In the genomic region with DNA sequence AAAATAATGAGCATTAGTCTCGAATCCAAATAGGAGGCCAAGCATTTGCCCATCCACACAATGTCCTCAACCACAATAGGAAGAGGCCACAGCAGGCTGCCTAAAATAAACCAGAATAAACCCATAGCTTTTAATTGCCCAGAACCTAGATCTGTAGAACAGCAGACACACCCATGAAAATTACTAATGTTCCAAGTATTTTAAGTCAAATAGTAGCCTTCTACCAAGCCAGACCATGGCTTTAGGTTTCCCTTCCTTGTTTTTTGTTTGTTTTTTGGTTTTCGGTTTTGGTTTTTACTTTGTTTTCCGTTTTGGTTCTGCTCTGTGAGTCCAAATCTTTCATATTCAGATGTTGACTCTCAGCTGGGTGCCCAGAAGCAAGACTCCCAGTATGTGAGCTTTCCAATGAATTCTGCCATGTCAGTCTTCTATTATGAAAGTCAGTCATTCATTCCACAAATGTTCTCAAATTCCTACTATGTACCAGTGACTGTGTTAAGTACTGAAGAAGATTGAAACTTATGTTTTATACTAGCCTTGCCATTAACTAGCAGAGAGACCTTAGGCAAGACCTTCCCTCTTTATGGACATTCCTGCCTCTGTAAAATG, we compare ENCODE assay signal across 11 cellular contexts. TPM values are rescaled to one million over a fixed set of nuclear protein-coding genes. Genes with fewer than 3 reads are reported as not detected.
A peak's percentile ranks its signal among the peaks of the same experiment; 100 is the strongest.
DNase-seq lines count a peak whose midpoint lies in the region; ATAC-seq and TF ChIP-seq lines count a peak whose summit lies in the region.
"Had no signal": no experiment of that assay in that cellular context is flagged by ENCODE, and none has a peak within 500 bp of the region (broad histone marks: within the 10 kb centered on the region; RNA-seq: fewer than 3 reads in every experiment).

No MANE protein-coding gene starts in this region.

- H3K4me3 ChIP-seq in mesenchymal stem cell (ENCODE audit: insufficient read depth in 1 of 2, low read depth in 1 of 2, low read length in 2 of 2) (no peak overlapping the region), lower lobe of right lung (no peak overlapping the region)
- H3K4me3 ChIP-seq: BLaER1 treated with 17β-estradiol and CSF1 and Interleukin-3, amounts not matched to agents 10 nM and 100 nM had no signal

- no peaks in the 10 kb centered on the region for H3K79me1 ChIP-seq in mesenchymal stem cell (replicated peaks; ENCODE audit: low read length, poor library complexity, severe bottlenecking)

- 85% methylated on average over 3 of the region's 3 CpGs for WGBS in mesenchymal stem cell

- no peak overlapping the region for H2BK12ac ChIP-seq in mesenchymal stem cell (ENCODE audit: low read length in 2 of 2)

- intact Hi-C loops in lower lobe of right lung (cut with DNase I), result no loop called here

- DNase-seq in mesenchymal stem cell (no peak), lower lobe of right lung (no peak), RKO (ENCODE audit: low spot score) (no peak)
- no peak for DNase-seq in activated naive CD4-positive, alpha-beta T cell treated with Interleukin-2 at 50 U/mL for 16 hours
- DNase-seq in activated T-cell treated with anti-CD3 and anti-CD28 coated beads, Interleukin-2, amount 50 U/mL, for 48 hours, result no peak
- DNase-seq: NCI-H1092 treated with DMSO at 0.1 percent for 48 hours, occipital lobe had no signal

- no peak overlapping the region for H2BK5ac ChIP-seq in mesenchymal stem cell (ENCODE audit: low read depth, low read length, poor library complexity, severe bottlenecking)

- peak overlapping the region in 1 of 2 experiments; percentile 49 for H3K4ac ChIP-seq in mesenchymal stem cell (ENCODE audit: low read depth in 1 of 2, low read length in 2 of 2)

- H2AFZ ChIP-seq in mesenchymal stem cell (ENCODE audit: low read depth, low read length), result no peak overlapping the region

- H3K36me3 ChIP-seq in mesenchymal stem cell (ENCODE audit: control insufficient read depth in 1 of 2, insufficient read depth in 2 of 2, low read depth in 1 of 2, low read length in 2 of 2) (no peaks in the 10 kb centered on the region), lower lobe of right lung (no peaks in the 10 kb centered on the region)
- H3K36me3 ChIP-seq: BLaER1 treated with 17β-estradiol and CSF1 and Interleukin-3, amounts not matched to agents 10 nM and 100 nM had no signal

- no peak overlapping the region for H2AK5ac ChIP-seq in mesenchymal stem cell (ENCODE audit: low read length, severe bottlenecking)

- H3K23ac ChIP-seq in mesenchymal stem cell (ENCODE audit: low read length in 2 of 2), result no peak overlapping the region

- H4K8ac ChIP-seq in mesenchymal stem cell (ENCODE audit: low read length), result no peak overlapping the region

- no peak overlapping the region for H3K14ac ChIP-seq in mesenchymal stem cell (ENCODE audit: low read length in 2 of 2)

- peaks cover 9% of the 10 kb centered on the region for H3K4me1 ChIP-seq in mesenchymal stem cell (ENCODE audit: control insufficient read depth, insufficient read depth, low read depth, low read length)
- no peaks in the 10 kb centered on the region for H3K4me1 ChIP-seq in lower lobe of right lung

- H3K18ac ChIP-seq in mesenchymal stem cell (ENCODE audit: low read depth in 1 of 2, low read length in 2 of 2), result peak overlapping the region; percentile 11 to 52

- no peaks in the 10 kb centered on the region for H3K27me3 ChIP-seq in mesenchymal stem cell (ENCODE audit: control insufficient read depth in 1 of 2, insufficient read depth in 1 of 2, low read length in 2 of 2)
- H3K27me3 ChIP-seq in lower lobe of right lung (ENCODE audit: low read depth), result no peaks in the 10 kb centered on the region
- H3K27me3 ChIP-seq: BLaER1 treated with 17β-estradiol and CSF1 and Interleukin-3, amounts not matched to agents 10 nM and 100 nM had no signal

- ATAC-seq in GM18499 (IDR thresholded peaks at IDR 0.05; ENCODE audit: insufficient read depth, unreplicated experiment) (peak; percentile 93), GM21619 (IDR thresholded peaks at IDR 0.05; ENCODE audit: unreplicated experiment) (peak; percentile 78), HG03342 (IDR thresholded peaks at IDR 0.05; ENCODE audit: unreplicated experiment) (peak; percentile 85), lower lobe of right lung (no peak)

- no peak for TF ChIP-seq CTCF in lower lobe of right lung (IDR thresholded peaks at IDR 0.05)

- H3K9me3 ChIP-seq in mesenchymal stem cell (ENCODE audit: control insufficient read depth, low read length) (no peaks in the 10 kb centered on the region), lower lobe of right lung (no peaks in the 10 kb centered on the region)

- H3K27ac ChIP-seq in mesenchymal stem cell (ENCODE audit: low read length, poor library complexity, severe bottlenecking) (peak overlapping the region; percentile 60), lower lobe of right lung (no peak overlapping the region)
- H3K27ac ChIP-seq: BLaER1 treated with 17β-estradiol and CSF1 and Interleukin-3, amounts not matched to agents 10 nM and 100 nM had no signal

- no peak overlapping the region for H3K4me2 ChIP-seq in mesenchymal stem cell (ENCODE audit: low read length, poor library complexity, severe bottlenecking)

- H2BK15ac ChIP-seq in mesenchymal stem cell (ENCODE audit: low read depth, poor library complexity, severe bottlenecking), result no peak overlapping the region

- H3K9ac ChIP-seq in mesenchymal stem cell (ENCODE audit: low read length), result no peak overlapping the region
- H3K9ac ChIP-seq: BLaER1 treated with 17β-estradiol and CSF1 and Interleukin-3, amounts not matched to agents 10 nM and 100 nM had no signal

- no peak overlapping the region for H4K91ac ChIP-seq in mesenchymal stem cell (ENCODE audit: low read length)

- H2BK120ac ChIP-seq in mesenchymal stem cell (ENCODE audit: low read depth, low read length), result no peak overlapping the region

RNA-seq across cellular contexts. Expression of a gene that starts 57.8 kb away (rescaled TPM):
- polyA plus RNA-seq in mesenchymal stem cell (2013, experiment 1 of 2), result 40.7 TPM
- 41.6 TPM for polyA plus RNA-seq in mesenchymal stem cell (2013, experiment 2 of 2)
- 10.1 TPM for total RNA-seq in lower lobe of right lung

Comparison
In these comparisons a context has a peak if more than half of its experiments do, and no peak if none do; other contexts are left out.
1. ATAC-seq: peak in GM18499 (single experiment), GM21619 (single experiment) and HG03342 (single experiment); none in lower lobe of right lung (0 of 2).